Comparison of ENCODE assay signal across 1 cellular context in genomic region chr16:85718682-85719081, GRCh38.
TF ChIP-seq lines count a peak whose summit lies in the region.

No MANE protein-coding gene starts in this region.

TF ChIP-seq in HCT116, 20 proteins besides CTCF, POLR2A, EP300 and RAD21 (continued from another document):
- TF ChIP-seq ZFX (IDR thresholded peaks at IDR 0.05) (no peak), EZH2phosphoT487 (IDR thresholded peaks at IDR 0.05; ENCODE audit: borderline replicate concordance) (no peak)
